ENCODE assay signal across 8 cellular contexts in genomic region chr5:66171349-66172344, GRCh38. TPM values are rescaled to one million over a fixed set of nuclear protein-coding genes. Genes with fewer than 3 reads are reported as not detected.
DNase-seq lines count a peak whose midpoint lies in the region; ATAC-seq and TF ChIP-seq lines count a peak whose summit lies in the region.

No MANE protein-coding gene starts in this region.

- H3K4me1 Mint-ChIP-seq in CD4-positive, CD25-positive, alpha-beta regulatory T cell, result peaks cover 21 to 38% (median 28%) of the 10 kb centered on the region in 4 donors

- peak overlapping the region; percentile 52 for H3K4me3 ChIP-seq in CD4-positive, CD25-positive, alpha-beta regulatory T cell (ENCODE audit: low read depth, low read length)
- H3K4me3 ChIP-seq in SU-DHL-6 (ENCODE audit: insufficient read depth, low read length, poor library complexity, severe bottlenecking) (no peak overlapping the region), breast epithelium (no peak overlapping the region)

- H3K4me2 ChIP-seq in SU-DHL-6 (ENCODE audit: low read depth, low read length, poor library complexity, severe bottlenecking), result peak overlapping the region; percentile 33

- H3K36me3 Mint-ChIP-seq in CD4-positive, CD25-positive, alpha-beta regulatory T cell, result peaks cover 36% of the 10 kb centered on the region

- TF ChIP-seq POLR2A in breast epithelium (IDR thresholded peaks at IDR 0.05), result no peak

- TF ChIP-seq CTCF in SU-DHL-6 (IDR thresholded peaks at IDR 0.05; ENCODE audit: insufficient read depth, low read length, poor library complexity, severe bottlenecking) (no peak), breast epithelium (IDR thresholded peaks at IDR 0.05) (peak; percentile 34 to 49 (median 44))

- peaks cover 21% of the 10 kb centered on the region; the same call in 1 of the 2 replicates for H4K20me1 ChIP-seq in SU-DHL-6 (ENCODE audit: low read depth, low read length)

- peak overlapping the region; percentile 85 for H3K27ac ChIP-seq in CD4-positive, CD25-positive, alpha-beta regulatory T cell (ENCODE audit: insufficient read depth, low read length, poor library complexity, severe bottlenecking)
- H3K27ac ChIP-seq in SU-DHL-6 (ENCODE audit: low read depth, low read length) (peak overlapping the region; percentile 26; the same call in 1 of the 2 replicates), breast epithelium (no peak overlapping the region)

- H3K9me3 ChIP-seq in CD4-positive, CD25-positive, alpha-beta regulatory T cell (ENCODE audit: control insufficient read depth in 2 of 2, low read length in 2 of 2), result no peaks in the 10 kb centered on the region
- H3K9me3 ChIP-seq in SU-DHL-6 (ENCODE audit: insufficient read depth, low read length), result no peaks in the 10 kb centered on the region
- H3K9me3 ChIP-seq in breast epithelium, result no peaks in the 10 kb centered on the region

- peaks cover 17% of the 10 kb centered on the region for H3K4me1 ChIP-seq in CD4-positive, CD25-positive, alpha-beta regulatory T cell (ENCODE audit: control insufficient read depth, insufficient read depth, low read length, poor library complexity, severe bottlenecking)
- no peaks in the 10 kb centered on the region for H3K4me1 ChIP-seq in breast epithelium

- H3K9ac ChIP-seq in SU-DHL-6 (ENCODE audit: low read length), result no peak overlapping the region

- peaks cover 39% of the 10 kb centered on the region for H3K36me3 ChIP-seq in CD4-positive, CD25-positive, alpha-beta regulatory T cell (ENCODE audit: control insufficient read depth, insufficient read depth, low read length)
- H3K36me3 ChIP-seq in SU-DHL-6 (ENCODE audit: low read length) (peaks cover 72% of the 10 kb centered on the region), breast epithelium (peaks cover 3% of the 10 kb centered on the region)

- H2AFZ ChIP-seq in SU-DHL-6 (ENCODE audit: low read depth, low read length, severe bottlenecking), result no peak overlapping the region

- peaks cover 42% of the 10 kb centered on the region for H3F3A ChIP-seq in SU-DHL-6 (ENCODE audit: insufficient read depth)

- no peaks in the 10 kb centered on the region for H3K9me3 Mint-ChIP-seq in CD4-positive, CD25-positive, alpha-beta regulatory T cell

- peak overlapping the region; percentile 56 to 80 (median 74) for H3K27ac Mint-ChIP-seq in CD4-positive, CD25-positive, alpha-beta regulatory T cell

- no peaks in the 10 kb centered on the region for H3K27me3 Mint-ChIP-seq in CD4-positive, CD25-positive, alpha-beta regulatory T cell

- DNase-seq in CD4-positive, CD25-positive, alpha-beta regulatory T cell, result peak; percentile 57 to 87 (median 82)
- no peak for DNase-seq in breast epithelium (ENCODE audit: low spot score in 2 of 2)
- peak; percentile 61 for DNase-seq in kidney tubule cell (ENCODE audit: low spot score)
- DNase-seq in stimulated activated CD8-positive, alpha-beta memory T cell treated with anti-CD3 and anti-CD28 coated beads, Interleukin-4, amount 100 ng/mL, for 4 hours (ENCODE audit: low read depth in 2 of 2, low spot score in 1 of 2), result peak; percentile 7 to 20
- no peak for DNase-seq in NCI-H2081 treated with DMSO at 0.1 percent for 48 hours (lab: John Stamatoyannopoulos, UW)

- H3K9me2 ChIP-seq in SU-DHL-6 (replicated peaks; ENCODE audit: insufficient read depth, low read length), result no peaks in the 10 kb centered on the region

- peak; percentile 92 to 94 for ATAC-seq in CD4-positive, CD25-positive, alpha-beta regulatory T cell (ENCODE audit: low read depth in 2 of 2)
- ATAC-seq in GM18909 (IDR thresholded peaks at IDR 0.05; ENCODE audit: poor library complexity, unreplicated experiment) (peak; percentile 75), HG03521 (IDR thresholded peaks at IDR 0.05; ENCODE audit: unreplicated experiment) (peak; percentile 85)

- peaks cover 11% of the 10 kb centered on the region; the same call in 1 of the 2 replicates for H3K79me2 ChIP-seq in SU-DHL-6 (ENCODE audit: insufficient read depth, low read length)

- intact Hi-C loops in breast epithelium (cut with DNase I; ENCODE audit: low total_unique reads), result no loop called here

- H3K4me3 Mint-ChIP-seq in CD4-positive, CD25-positive, alpha-beta regulatory T cell, result peak overlapping the region in 2 of 4 donors; percentile 45 to 67

- H3K27me3 ChIP-seq in CD4-positive, CD25-positive, alpha-beta regulatory T cell (ENCODE audit: control insufficient read depth, insufficient read depth, low read length), result no peaks in the 10 kb centered on the region
- H3K27me3 ChIP-seq in SU-DHL-6 (ENCODE audit: low read length), result no peaks in the 10 kb centered on the region
- H3K27me3 ChIP-seq in breast epithelium, result no peaks in the 10 kb centered on the region

RNA-seq across cellular contexts. Expression of gene SREK1, which starts 27.5 kb away (rescaled TPM):
- total RNA-seq in CD4-positive, CD25-positive, alpha-beta regulatory T cell, result 160 TPM
- 10 to 100 TPM; 14.8 to 20.0 (median 19.3) TPM for polyA plus RNA-seq in CD4-positive, CD25-positive, alpha-beta regulatory T cell
- 100 to 1,000 TPM in 2 of 3 donors, 10 to 100 TPM in 1; 91.2 to 170 (median 123) TPM for total RNA-seq in breast epithelium

Comparison
In these comparisons a context has a peak if more than half of its experiments do, and no peak if none do; other contexts are left out.
1. DNase-seq: peak in CD4-positive, CD25-positive, alpha-beta regulatory T cell (3 of 3), kidney tubule cell (single experiment) and stimulated activated CD8-positive, alpha-beta memory T cell treated with anti-CD3 and anti-CD28 coated beads, Interleukin-4, amount 100 ng/mL, for 4 hours (2 of 2); none in breast epithelium (0 of 2) and NCI-H2081 treated with DMSO at 0.1 percent for 48 hours (single experiment).
2. H3K27ac ChIP-seq: peak in CD4-positive, CD25-positive, alpha-beta regulatory T cell (single experiment) and SU-DHL-6 (single experiment); none in breast epithelium (0 of 2).
3. Peak in every context shown above with its lines, with median percentiles within 50 percentile points of each other: ATAC-seq.